1 cellular context compared by ENCODE assay signal in the genomic region with DNA sequence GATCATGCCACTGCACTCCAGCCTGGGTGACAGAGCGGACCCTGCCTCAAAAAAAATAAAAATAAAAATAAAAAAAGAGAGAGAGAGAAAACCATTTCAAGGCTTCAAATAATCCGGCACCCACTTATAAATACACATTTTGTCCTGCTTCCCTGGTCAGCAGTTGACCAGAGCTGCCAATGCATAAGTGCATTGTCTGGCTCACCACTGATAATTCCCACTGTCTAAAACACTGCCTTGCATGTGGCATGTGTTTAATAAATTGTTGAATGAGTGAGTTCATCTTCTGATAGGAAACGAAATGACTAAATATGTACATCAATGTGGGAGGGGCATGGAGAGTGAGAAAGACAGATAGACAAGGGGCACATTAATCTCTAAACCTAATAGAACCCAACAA.
TF ChIP-seq lines count a peak whose summit lies in the region.

No MANE protein-coding gene starts in this region.

TF ChIP-seq in GM23338, 12 proteins besides CTCF, POLR2A, EP300 and RAD21 (continued from another document):
- TF ChIP-seq, protein P1, sequence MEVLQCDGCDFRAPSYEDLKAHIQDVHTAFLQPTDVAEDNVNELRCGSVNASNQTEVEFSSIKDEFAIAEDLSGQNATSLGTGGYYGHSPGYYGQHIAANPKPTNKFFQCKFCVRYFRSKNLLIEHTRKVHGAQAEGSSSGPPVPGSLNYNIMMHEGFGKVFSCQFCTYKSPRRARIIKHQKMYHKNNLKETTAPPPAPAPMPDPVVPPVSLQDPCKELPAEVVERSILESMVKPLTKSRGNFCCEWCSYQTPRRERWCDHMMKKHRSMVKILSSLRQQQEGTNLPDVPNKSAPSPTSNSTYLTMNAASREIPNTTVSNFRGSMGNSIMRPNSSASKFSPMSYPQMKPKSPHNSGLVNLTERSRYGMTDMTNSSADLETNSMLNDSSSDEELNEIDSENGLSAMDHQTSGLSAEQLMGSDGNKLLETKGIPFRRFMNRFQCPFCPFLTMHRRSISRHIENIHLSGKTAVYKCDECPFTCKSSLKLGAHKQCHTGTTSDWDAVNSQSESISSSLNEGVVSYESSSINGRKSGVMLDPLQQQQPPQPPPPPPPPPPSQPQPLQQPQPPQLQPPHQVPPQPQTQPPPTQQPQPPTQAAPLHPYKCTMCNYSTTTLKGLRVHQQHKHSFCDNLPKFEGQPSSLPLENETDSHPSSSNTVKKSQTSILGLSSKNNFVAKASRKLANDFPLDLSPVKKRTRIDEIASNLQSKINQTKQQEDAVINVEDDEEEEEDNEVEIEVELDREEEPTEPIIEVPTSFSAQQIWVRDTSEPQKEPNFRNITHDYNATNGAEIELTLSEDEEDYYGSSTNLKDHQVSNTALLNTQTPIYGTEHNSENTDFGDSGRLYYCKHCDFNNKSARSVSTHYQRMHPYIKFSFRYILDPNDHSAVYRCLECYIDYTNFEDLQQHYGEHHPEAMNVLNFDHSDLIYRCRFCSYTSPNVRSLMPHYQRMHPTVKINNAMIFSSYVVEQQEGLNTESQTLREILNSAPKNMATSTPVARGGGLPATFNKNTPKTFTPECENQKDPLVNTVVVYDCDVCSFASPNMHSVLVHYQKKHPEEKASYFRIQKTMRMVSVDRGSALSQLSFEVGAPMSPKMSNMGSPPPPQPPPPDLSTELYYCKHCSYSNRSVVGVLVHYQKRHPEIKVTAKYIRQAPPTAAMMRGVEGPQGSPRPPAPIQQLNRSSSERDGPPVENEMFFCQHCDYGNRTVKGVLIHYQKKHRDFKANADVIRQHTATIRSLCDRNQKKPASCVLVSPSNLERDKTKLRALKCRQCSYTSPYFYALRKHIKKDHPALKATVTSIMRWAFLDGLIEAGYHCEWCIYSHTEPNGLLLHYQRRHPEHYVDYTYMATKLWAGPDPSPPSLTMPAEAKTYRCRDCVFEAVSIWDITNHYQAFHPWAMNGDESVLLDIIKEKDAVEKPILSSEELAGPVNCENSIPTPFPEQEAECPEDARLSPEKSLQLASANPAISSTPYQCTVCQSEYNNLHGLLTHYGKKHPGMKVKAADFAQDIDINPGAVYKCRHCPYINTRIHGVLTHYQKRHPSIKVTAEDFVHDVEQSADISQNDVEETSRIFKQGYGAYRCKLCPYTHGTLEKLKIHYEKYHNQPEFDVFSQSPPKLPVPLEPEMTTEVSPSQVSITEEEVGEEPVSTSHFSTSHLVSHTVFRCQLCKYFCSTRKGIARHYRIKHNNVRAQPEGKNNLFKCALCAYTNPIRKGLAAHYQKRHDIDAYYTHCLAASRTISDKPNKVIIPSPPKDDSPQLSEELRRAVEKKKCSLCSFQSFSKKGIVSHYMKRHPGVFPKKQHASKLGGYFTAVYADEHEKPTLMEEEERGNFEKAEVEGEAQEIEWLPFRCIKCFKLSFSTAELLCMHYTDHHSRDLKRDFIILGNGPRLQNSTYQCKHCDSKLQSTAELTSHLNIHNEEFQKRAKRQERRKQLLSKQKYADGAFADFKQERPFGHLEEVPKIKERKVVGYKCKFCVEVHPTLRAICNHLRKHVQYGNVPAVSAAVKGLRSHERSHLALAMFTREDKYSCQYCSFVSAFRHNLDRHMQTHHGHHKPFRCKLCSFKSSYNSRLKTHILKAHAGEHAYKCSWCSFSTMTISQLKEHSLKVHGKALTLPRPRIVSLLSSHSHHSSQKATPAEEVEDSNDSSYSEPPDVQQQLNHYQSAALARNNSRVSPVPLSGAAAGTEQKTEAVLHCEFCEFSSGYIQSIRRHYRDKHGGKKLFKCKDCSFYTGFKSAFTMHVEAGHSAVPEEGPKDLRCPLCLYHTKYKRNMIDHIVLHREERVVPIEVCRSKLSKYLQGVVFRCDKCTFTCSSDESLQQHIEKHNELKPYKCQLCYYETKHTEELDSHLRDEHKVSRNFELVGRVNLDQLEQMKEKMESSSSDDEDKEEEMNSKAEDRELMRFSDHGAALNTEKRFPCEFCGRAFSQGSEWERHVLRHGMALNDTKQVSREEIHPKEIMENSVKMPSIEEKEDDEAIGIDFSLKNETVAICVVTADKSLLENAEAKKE (CRISPR knock-in tag; IDR thresholded peaks at IDR 0.05), result no peak
- no peak for TF ChIP-seq POLR2AphosphoS5 (IDR thresholded peaks at IDR 0.05; ENCODE audit: low read depth)
- TF ChIP-seq CREB1 (CRISPR knock-in tag; IDR thresholded peaks at IDR 0.05; ENCODE audit: low read depth), result no peak
- no peak for TF ChIP-seq ZNF114 (CRISPR knock-in tag; IDR thresholded peaks at IDR 0.05)
- TF ChIP-seq, protein P2, sequence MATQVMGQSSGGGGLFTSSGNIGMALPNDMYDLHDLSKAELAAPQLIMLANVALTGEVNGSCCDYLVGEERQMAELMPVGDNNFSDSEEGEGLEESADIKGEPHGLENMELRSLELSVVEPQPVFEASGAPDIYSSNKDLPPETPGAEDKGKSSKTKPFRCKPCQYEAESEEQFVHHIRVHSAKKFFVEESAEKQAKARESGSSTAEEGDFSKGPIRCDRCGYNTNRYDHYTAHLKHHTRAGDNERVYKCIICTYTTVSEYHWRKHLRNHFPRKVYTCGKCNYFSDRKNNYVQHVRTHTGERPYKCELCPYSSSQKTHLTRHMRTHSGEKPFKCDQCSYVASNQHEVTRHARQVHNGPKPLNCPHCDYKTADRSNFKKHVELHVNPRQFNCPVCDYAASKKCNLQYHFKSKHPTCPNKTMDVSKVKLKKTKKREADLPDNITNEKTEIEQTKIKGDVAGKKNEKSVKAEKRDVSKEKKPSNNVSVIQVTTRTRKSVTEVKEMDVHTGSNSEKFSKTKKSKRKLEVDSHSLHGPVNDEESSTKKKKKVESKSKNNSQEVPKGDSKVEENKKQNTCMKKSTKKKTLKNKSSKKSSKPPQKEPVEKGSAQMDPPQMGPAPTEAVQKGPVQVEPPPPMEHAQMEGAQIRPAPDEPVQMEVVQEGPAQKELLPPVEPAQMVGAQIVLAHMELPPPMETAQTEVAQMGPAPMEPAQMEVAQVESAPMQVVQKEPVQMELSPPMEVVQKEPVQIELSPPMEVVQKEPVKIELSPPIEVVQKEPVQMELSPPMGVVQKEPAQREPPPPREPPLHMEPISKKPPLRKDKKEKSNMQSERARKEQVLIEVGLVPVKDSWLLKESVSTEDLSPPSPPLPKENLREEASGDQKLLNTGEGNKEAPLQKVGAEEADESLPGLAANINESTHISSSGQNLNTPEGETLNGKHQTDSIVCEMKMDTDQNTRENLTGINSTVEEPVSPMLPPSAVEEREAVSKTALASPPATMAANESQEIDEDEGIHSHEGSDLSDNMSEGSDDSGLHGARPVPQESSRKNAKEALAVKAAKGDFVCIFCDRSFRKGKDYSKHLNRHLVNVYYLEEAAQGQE (IDR thresholded peaks at IDR 0.05; ENCODE audit: unreplicated experiment), result no peak
- no peak for TF ChIP-seq JUNB (IDR thresholded peaks at IDR 0.05; ENCODE audit: unreplicated experiment)
- no peak for TF ChIP-seq NANOG (IDR thresholded peaks at IDR 0.05; ENCODE audit: borderline replicate concordance)
- no peak for TF ChIP-seq EZH2phosphoT487 (IDR thresholded peaks at IDR 0.05; ENCODE audit: unreplicated experiment)
